16 cellular contexts compared by ENCODE assay signal in the genomic region with DNA sequence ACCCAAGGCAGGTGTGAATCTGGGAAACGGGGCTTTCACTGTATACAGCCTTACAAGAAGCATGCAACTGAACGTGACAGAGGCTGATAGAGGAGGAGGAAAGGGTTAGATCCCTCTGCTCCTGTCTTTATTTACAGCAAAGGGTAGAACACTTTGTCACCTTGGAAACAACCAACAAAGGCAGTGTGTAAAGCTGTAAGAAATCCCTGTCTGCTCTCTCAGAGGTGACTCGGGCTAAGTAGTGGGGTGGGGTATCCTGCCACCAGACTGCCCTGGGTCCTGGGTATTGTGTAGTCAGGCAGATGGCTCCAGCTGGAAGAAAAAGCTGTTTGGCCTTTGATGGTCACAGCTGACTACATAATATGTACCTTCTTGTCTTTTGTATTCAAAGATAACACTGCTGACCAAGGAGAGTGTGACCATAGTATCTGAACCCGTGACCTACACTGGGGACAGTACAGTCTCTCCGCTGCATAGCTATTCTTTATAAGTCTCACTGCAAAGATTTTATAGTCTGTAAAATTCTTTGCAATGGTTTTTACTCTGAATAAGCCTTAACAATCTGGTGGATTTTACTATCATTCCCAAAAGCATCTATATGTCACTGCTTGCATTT. TPM values are rescaled to one million over a fixed set of nuclear protein-coding genes. Genes with fewer than 3 reads are reported as not detected.
DNase-seq lines count a peak whose midpoint lies in the region; ATAC-seq and TF ChIP-seq lines count a peak whose summit lies in the region.
"Had no signal": no experiment of that assay in that cellular context is flagged by ENCODE, and none has a peak within 500 bp of the region (broad histone marks: within the 10 kb centered on the region; RNA-seq: fewer than 3 reads in every experiment).

No MANE protein-coding gene starts in this region.

- no peaks in the 10 kb centered on the region for H3K9me3 ChIP-seq in tibial nerve
- H3K9me3 ChIP-seq: breast epithelium, esophagus squamous epithelium had no signal

- no peak overlapping the region for H3K4me2 ChIP-seq in GM23338

- ATAC-seq in GM23338 (peak; percentile 76), HG03097 (IDR thresholded peaks at IDR 0.05; ENCODE audit: low FRiP score, unreplicated experiment) (no peak)

- WGBS in tibial nerve, 2 donors = 54 to 55% methylated on average over 5 of the region's 5 CpGs

- no peaks in the 10 kb centered on the region for H3F3A ChIP-seq in GM23338 (replicated peaks; ENCODE audit: low read depth)

- TF ChIP-seq POLR2A in tibial nerve (IDR thresholded peaks at IDR 0.05) = no peak

- H2AFZ ChIP-seq in GM23338 = no peak overlapping the region

- H3K27ac ChIP-seq in GM23338 (ENCODE audit: low read depth) = no peak overlapping the region
- H3K27ac ChIP-seq in tibial nerve = no peak overlapping the region
- H3K27ac ChIP-seq: breast epithelium, esophagus squamous epithelium had no signal

- TF ChIP-seq CTCF in GM23338 (conservative IDR thresholded peaks at IDR 0.05; ENCODE audit: low read depth in 2 of 2) (no peak), tibial nerve (IDR thresholded peaks at IDR 0.05) (no peak)

- peaks cover 2% of the 10 kb centered on the region for H3K27me3 Mint-ChIP-seq in GM23338 (ENCODE audit: insufficient read depth, low read depth, poor library complexity)
- H3K27me3 Mint-ChIP-seq: activated naive CD8-positive, alpha-beta T cell treated with anti-CD3 and anti-CD28 coated beads for 36 hours had no signal

- no peaks in the 10 kb centered on the region for H3K9me2 ChIP-seq in GM23338 (ENCODE audit: insufficient read depth)

- no peak overlapping the region for H3K27ac Mint-ChIP-seq in GM23338
- H3K27ac Mint-ChIP-seq: activated naive CD8-positive, alpha-beta T cell treated with anti-CD3 and anti-CD28 coated beads for 36 hours had no signal

- H4K20me1 ChIP-seq in GM23338 (replicated peaks; ENCODE audit: insufficient read depth) = no peaks in the 10 kb centered on the region

- no peaks in the 10 kb centered on the region for H3K9me3 Mint-ChIP-seq in GM23338
- H3K9me3 Mint-ChIP-seq: activated naive CD8-positive, alpha-beta T cell treated with anti-CD3 and anti-CD28 coated beads for 36 hours had no signal

- H3K4me1 Mint-ChIP-seq in GM23338 = peaks cover 23% of the 10 kb centered on the region

- peaks cover 9% of the 10 kb centered on the region; the same call in 1 of the 2 replicates for H3K4me1 ChIP-seq in GM23338 (ENCODE audit: insufficient read depth)
- H3K4me1 ChIP-seq in tibial nerve = no peaks in the 10 kb centered on the region
- H3K4me1 ChIP-seq: breast epithelium, esophagus squamous epithelium had no signal

- no peak overlapping the region for H3K4me3 Mint-ChIP-seq in GM23338
- H3K4me3 Mint-ChIP-seq: activated naive CD8-positive, alpha-beta T cell treated with anti-CD3 and anti-CD28 coated beads for 36 hours had no signal

- TF ChIP-seq EP300 in tibial nerve (IDR thresholded peaks at IDR 0.05) = no peak

- no peak overlapping the region for H3K4me3 ChIP-seq in GM23338
- no peak overlapping the region for H3K4me3 ChIP-seq in tibial nerve
- H3K4me3 ChIP-seq: breast epithelium, esophagus squamous epithelium had no signal

- no peaks in the 10 kb centered on the region for H3K27me3 ChIP-seq in GM23338 (ENCODE audit: insufficient read depth)
- no peaks in the 10 kb centered on the region for H3K27me3 ChIP-seq in tibial nerve
- H3K27me3 ChIP-seq: breast epithelium, esophagus squamous epithelium had no signal

- H3K36me3 Mint-ChIP-seq in GM23338 (ENCODE audit: low read depth) = no peaks in the 10 kb centered on the region
- H3K36me3 Mint-ChIP-seq: activated naive CD8-positive, alpha-beta T cell treated with anti-CD3 and anti-CD28 coated beads for 36 hours had no signal

- H3K36me3 ChIP-seq in GM23338 (ENCODE audit: insufficient read depth) = no peaks in the 10 kb centered on the region
- no peaks in the 10 kb centered on the region for H3K36me3 ChIP-seq in tibial nerve
- H3K36me3 ChIP-seq: breast epithelium, esophagus squamous epithelium had no signal

- DNase-seq in COR-L47 (lab: John Stamatoyannopoulos, UW) (peak; percentile 60), GM23338 (ENCODE audit: low spot score) (peak; percentile 41), NCI-H82 treated with DMSO at 0.1 percent for 48 hours (lab: John Stamatoyannopoulos, UW; ENCODE audit: unreplicated experiment) (peak; percentile 89), islet precursor cell (peak; percentile 70), tibial nerve (ENCODE audit: low spot score in 2 of 2) (no peak)
- no peak for DNase-seq in activated CD8-positive, alpha-beta memory T cell treated with anti-CD3 and anti-CD28 coated beads for 24 hours
- DNase-seq in stimulated activated CD4-positive, alpha-beta T cell treated with anti-CD3 and anti-CD28 coated beads, Interleukin-4, amount 100 ng/mL, for 4 hours = no peak
- DNase-seq: activated CD4-positive, alpha-beta T cell treated with anti-CD3 and anti-CD28 coated beads, Interleukin-2, amount 50 U/mL, for 4 hours; activated naive CD8-positive, alpha-beta T cell treated with anti-CD3 and anti-CD28 coated beads for 36 hours; activated T-cell treated with anti-CD3 and anti-CD28 coated beads, Interleukin-2, amount 50 U/mL, for 1 hour; esophagus squamous epithelium; NCI-H1105; NCI-H446 treated with DMSO at 0.1 percent for 48 hours; SW 1271 had no signal

- H3K79me2 ChIP-seq in GM23338 (replicated peaks; ENCODE audit: insufficient read depth) = no peaks in the 10 kb centered on the region

TF ChIP-seq in GM23338, 12 proteins besides CTCF, POLR2A, EP300 and RAD21:
- TF ChIP-seq CREB1 (CRISPR knock-in tag; IDR thresholded peaks at IDR 0.05; ENCODE audit: low read depth) = no peak
- TF ChIP-seq, protein P1, sequence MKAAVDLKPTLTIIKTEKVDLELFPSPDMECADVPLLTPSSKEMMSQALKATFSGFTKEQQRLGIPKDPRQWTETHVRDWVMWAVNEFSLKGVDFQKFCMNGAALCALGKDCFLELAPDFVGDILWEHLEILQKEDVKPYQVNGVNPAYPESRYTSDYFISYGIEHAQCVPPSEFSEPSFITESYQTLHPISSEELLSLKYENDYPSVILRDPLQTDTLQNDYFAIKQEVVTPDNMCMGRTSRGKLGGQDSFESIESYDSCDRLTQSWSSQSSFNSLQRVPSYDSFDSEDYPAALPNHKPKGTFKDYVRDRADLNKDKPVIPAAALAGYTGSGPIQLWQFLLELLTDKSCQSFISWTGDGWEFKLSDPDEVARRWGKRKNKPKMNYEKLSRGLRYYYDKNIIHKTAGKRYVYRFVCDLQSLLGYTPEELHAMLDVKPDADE (IDR thresholded peaks at IDR 0.05) = no peak

RNA-seq across cellular contexts. Expression of gene POU2F1, which starts 22.1 kb away (rescaled TPM):
- 52.0 and 66.1 TPM in 2 replicates for total RNA-seq in GM23338 (2014; rRNA removed; shearing (Covaris generic))
- 29.9 and 38.8 TPM in 2 replicates for polyA plus RNA-seq in GM23338 (2016; fragmentation: Nextera tagmentation; extraction: Ambion mirVana)
- total RNA-seq in tibial nerve = 10 to 100 TPM; 21.0 to 33.7 (median 21.8) TPM

Comparison
In these comparisons a context has a peak if more than half of its experiments do, and no peak if none do; other contexts are left out.
1. DNase-seq: peak in COR-L47 (single experiment), GM23338 (single experiment), NCI-H82 treated with DMSO at 0.1 percent for 48 hours (single experiment) and islet precursor cell (single experiment); none in activated CD8-positive, alpha-beta memory T cell treated with anti-CD3 and anti-CD28 coated beads for 24 hours (single experiment), stimulated activated CD4-positive, alpha-beta T cell treated with anti-CD3 and anti-CD28 coated beads, Interleukin-4, amount 100 ng/mL, for 4 hours (0 of 2) and tibial nerve (0 of 2).